In the genomic region with DNA sequence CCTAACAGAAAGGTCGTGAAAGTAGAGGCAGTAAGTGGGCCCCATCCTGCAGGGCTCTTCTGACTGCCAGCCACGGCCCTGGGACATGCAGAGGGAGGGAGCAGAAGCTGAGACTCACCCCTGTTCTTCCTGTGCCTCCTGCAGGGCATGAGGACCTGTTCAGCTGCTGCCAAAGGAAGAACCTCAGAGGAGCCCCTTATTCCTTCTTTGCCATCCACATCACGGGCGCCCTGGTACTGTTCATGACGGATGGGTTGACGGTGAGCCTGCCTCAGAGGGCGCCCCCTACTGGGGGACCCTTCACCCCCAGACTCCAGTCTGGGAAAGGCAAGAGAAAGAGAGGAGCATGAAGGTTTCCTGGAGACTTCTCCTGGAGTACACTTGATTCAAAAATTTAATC, we compare ENCODE assay signal across 1 cellular context.
TF ChIP-seq lines count a peak whose summit lies in the region.

No MANE protein-coding gene starts in this region.

TF ChIP-seq in GM12878, 131 proteins besides CTCF, POLR2A, EP300 and RAD21 (continued from another document):
- no peak for TF ChIP-seq SMARCA5 (IDR thresholded peaks at IDR 0.05)
